ENCODE assay signal across 8 cellular contexts in the genomic region with DNA sequence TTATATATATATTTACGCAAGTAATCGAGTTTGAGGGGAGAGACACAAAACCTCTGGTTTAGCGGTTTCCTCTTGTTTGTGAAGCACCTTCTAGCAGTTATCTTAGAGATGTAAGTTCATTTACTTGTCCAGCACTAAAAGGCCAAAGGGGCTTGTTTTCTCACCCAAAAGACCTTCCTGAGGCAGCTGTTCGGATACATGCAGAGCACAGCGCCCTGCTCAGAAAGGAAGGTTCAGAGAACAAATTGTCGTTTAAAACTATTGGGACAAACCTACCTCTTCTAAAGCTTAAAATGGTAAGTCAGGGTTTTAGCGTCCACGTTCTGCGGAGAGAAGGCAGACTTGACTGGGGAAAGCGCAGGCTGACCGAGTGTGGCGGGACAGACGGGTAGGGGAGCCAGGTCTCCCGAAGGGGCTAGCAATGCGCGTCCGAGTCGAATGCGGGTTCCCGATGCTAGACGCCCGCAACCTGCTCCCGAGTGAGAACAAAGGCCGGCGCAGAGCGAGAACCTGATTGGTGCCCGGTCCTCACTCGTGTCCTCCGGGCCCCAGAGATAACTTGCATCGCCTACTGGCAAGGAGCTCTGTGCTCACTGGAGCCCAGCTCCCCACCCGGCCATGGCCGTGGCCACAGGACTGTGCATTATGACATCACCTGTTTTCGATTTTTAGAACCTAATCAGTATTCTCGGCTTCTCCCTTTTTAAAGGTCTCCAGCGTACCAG. TPM values are rescaled to one million over a fixed set of nuclear protein-coding genes. Genes with fewer than 3 reads are reported as not detected.
DNase-seq lines count a peak whose midpoint lies in the region; ATAC-seq and TF ChIP-seq lines count a peak whose summit lies in the region.

No MANE protein-coding gene starts in this region.

- TF ChIP-seq CTCF in GM12875 (IDR thresholded peaks at IDR 0.05; ENCODE audit: borderline replicate concordance, insufficient read depth, low read depth, low read length) (no peak), esophagus squamous epithelium (IDR thresholded peaks at IDR 0.05) (no peak)

- H3K36me3 ChIP-seq in esophagus squamous epithelium = no peaks in the 10 kb centered on the region
- no peaks in the 10 kb centered on the region for H3K36me3 ChIP-seq in muscle layer of colon (ENCODE audit: insufficient read depth, low read length)

- H3K4me3 ChIP-seq in GM12875 (ENCODE audit: low read depth, low read length) (peak overlapping the region; percentile 72), esophagus squamous epithelium (peak overlapping the region; percentile 36 to 94 (median 88)), muscle layer of colon (ENCODE audit: low read depth in 1 of 2, low read length in 2 of 2) (peak overlapping the region; percentile 41 to 66)

- H3K27me3 ChIP-seq in esophagus squamous epithelium (no peaks in the 10 kb centered on the region), muscle layer of colon (ENCODE audit: control insufficient read depth in 1 of 2, insufficient read depth in 2 of 2, low read length in 2 of 2) (no peaks in the 10 kb centered on the region)

- peak overlapping the region; percentile 28 for H3K9ac ChIP-seq in muscle layer of colon (ENCODE audit: low read length)

- H3K4me3 Mint-ChIP-seq in activated T-cell treated with anti-CD3 and anti-CD28 coated beads, Interleukin-2, amount 50 U/mL, for 4 hours = no peak overlapping the region
- H3K4me3 Mint-ChIP-seq in stimulated activated memory B cell treated with anti-CD40 and anti-IgM and Interleukin-4, amounts not matched to agents 10 μg/mL and 1 μg/mL and 100 μg/mL, for 72 hours = no peak overlapping the region

- peak in 2 of 4 donors; percentile 24 to 56 for TF ChIP-seq POLR2A in esophagus squamous epithelium (IDR thresholded peaks at IDR 0.05)

- DNase-seq in NCI-H774 (lab: John Stamatoyannopoulos, UW) (peak; percentile 36), esophagus squamous epithelium (lab: John Stamatoyannopoulos, UW) (peak; percentile 24)
- peak; percentile 48 for DNase-seq in activated T-cell treated with anti-CD3 and anti-CD28 coated beads, Interleukin-2, amount 50 U/mL, for 4 hours

- 1 to 3% methylated on average over 20 to 29 of the region's 35 CpGs for WGBS in esophagus squamous epithelium, 2 donors

- ATAC-seq in HG02840 (IDR thresholded peaks at IDR 0.05; ENCODE audit: low FRiP score, unreplicated experiment) = peak; percentile 17
- ATAC-seq in activated T-cell treated with anti-CD3 and anti-CD28 coated beads, Interleukin-2, amount 50 U/mL, for 4 hours = peak; percentile 12 to 18
- ATAC-seq in stimulated activated memory B cell treated with anti-CD40 and anti-IgM and Interleukin-4, amounts not matched to agents 10 μg/mL and 1 μg/mL and 100 μg/mL, for 72 hours = peak; percentile 80
- no peak for ATAC-seq in HG03442 (IDR thresholded peaks at IDR 0.05; ENCODE audit: unreplicated experiment)

- H3K9me3 ChIP-seq in esophagus squamous epithelium (no peaks in the 10 kb centered on the region), muscle layer of colon (ENCODE audit: low read length) (no peaks in the 10 kb centered on the region)

- H3K27me3 Mint-ChIP-seq in activated T-cell treated with anti-CD3 and anti-CD28 coated beads, Interleukin-2, amount 50 U/mL, for 4 hours (ENCODE audit: low read depth) = no peaks in the 10 kb centered on the region
- H3K27me3 Mint-ChIP-seq in stimulated activated memory B cell treated with anti-CD40 and anti-IgM and Interleukin-4, amounts not matched to agents 10 μg/mL and 1 μg/mL and 100 μg/mL, for 72 hours = no peaks in the 10 kb centered on the region

- no peaks in the 10 kb centered on the region for H3K9me3 Mint-ChIP-seq in activated T-cell treated with anti-CD3 and anti-CD28 coated beads, Interleukin-2, amount 50 U/mL, for 4 hours
- no peaks in the 10 kb centered on the region for H3K9me3 Mint-ChIP-seq in stimulated activated memory B cell treated with anti-CD40 and anti-IgM and Interleukin-4, amounts not matched to agents 10 μg/mL and 1 μg/mL and 100 μg/mL, for 72 hours

- H3K4me1 Mint-ChIP-seq in activated T-cell treated with anti-CD3 and anti-CD28 coated beads, Interleukin-2, amount 50 U/mL, for 4 hours (ENCODE audit: low read depth) = peaks cover 50% of the 10 kb centered on the region
- peaks cover 16% of the 10 kb centered on the region for H3K4me1 Mint-ChIP-seq in stimulated activated memory B cell treated with anti-CD40 and anti-IgM and Interleukin-4, amounts not matched to agents 10 μg/mL and 1 μg/mL and 100 μg/mL, for 72 hours

- H3K4me1 ChIP-seq in esophagus squamous epithelium (peaks cover 8 to 57% (median 13%) of the 10 kb centered on the region in 3 donors), muscle layer of colon (ENCODE audit: insufficient read depth, low read length) (no peaks in the 10 kb centered on the region)

- intact Hi-C loops in esophagus squamous epithelium (cut with DNase I) = loop anchor here (10.0 kb wide), 1 partner anchor 473 kb away; no protein-coding TSS in a partner anchor

- H3K36me3 Mint-ChIP-seq in activated T-cell treated with anti-CD3 and anti-CD28 coated beads, Interleukin-2, amount 50 U/mL, for 4 hours (ENCODE audit: insufficient read depth) = peaks cover 1% of the 10 kb centered on the region
- H3K36me3 Mint-ChIP-seq in stimulated activated memory B cell treated with anti-CD40 and anti-IgM and Interleukin-4, amounts not matched to agents 10 μg/mL and 1 μg/mL and 100 μg/mL, for 72 hours = no peaks in the 10 kb centered on the region

- peak overlapping the region; percentile 94 to 96 (median 96) for H3K27ac ChIP-seq in esophagus squamous epithelium
- H3K27ac ChIP-seq in muscle layer of colon (ENCODE audit: low read depth, low read length) = peak overlapping the region; percentile 18

- no peak overlapping the region for H3K27ac Mint-ChIP-seq in stimulated activated memory B cell treated with anti-CD40 and anti-IgM and Interleukin-4, amounts not matched to agents 10 μg/mL and 1 μg/mL and 100 μg/mL, for 72 hours

RNA-seq across cellular contexts. Expression of gene SESN3, which starts 1.0 kb away (rescaled TPM):
- total RNA-seq in activated T-cell treated with anti-CD3 and anti-CD28 coated beads, Interleukin-2, amount 50 U/mL, for 4 hours = 1 to 10 TPM; 6.8 to 9.3 (median 7.3) TPM
- 10 to 100 TPM; 11.3 to 33.7 (median 22.1) TPM for total RNA-seq in esophagus squamous epithelium
